Comparison of ENCODE assay signal across 9 cellular contexts in genomic region chr22:20395181-20395896, GRCh38. TPM values are rescaled to one million over a fixed set of nuclear protein-coding genes. Genes with fewer than 3 reads are reported as not detected.
DNase-seq lines count a peak whose midpoint lies in the region; ATAC-seq and TF ChIP-seq lines count a peak whose summit lies in the region.
"Had no signal": no experiment of that assay in that cellular context is flagged by ENCODE, and none has a peak within 500 bp of the region (broad histone marks: within the 10 kb centered on the region; RNA-seq: fewer than 3 reads in every experiment).

No MANE protein-coding gene starts in this region.

- H3K4me3 Mint-ChIP-seq in activated CD8-positive, alpha-beta memory T cell treated with anti-CD3 and anti-CD28 coated beads, Interleukin-2, amount 10 ng/mL, durations not matched to agents 7 days and 5 days = peak overlapping the region; percentile 81
- peak overlapping the region; percentile 92 for H3K4me3 Mint-ChIP-seq in activated B cell treated with CpG ODN at 0.5 μM for 24 hours
- H3K4me3 Mint-ChIP-seq in stimulated activated naive CD8-positive, alpha-beta T cell treated with anti-CD3 and anti-CD28 coated beads, Interleukin-15, amount 100 ng/mL, for 72 hours = peak overlapping the region; percentile 90 to 94

- no peak for TF ChIP-seq CTCF in activated B cell treated with CpG ODN at 0.5 μM for 24 hours (IDR thresholded peaks at IDR 0.05)
- TF ChIP-seq CTCF in hepatocyte (IDR thresholded peaks at IDR 0.05; ENCODE audit: poor library complexity) = no peak

- H3K4me1 ChIP-seq in hepatocyte (ENCODE audit: insufficient read depth) = peaks cover 28% of the 10 kb centered on the region

- no peaks in the 10 kb centered on the region for H3K27me3 Mint-ChIP-seq in activated CD8-positive, alpha-beta memory T cell treated with anti-CD3 and anti-CD28 coated beads, Interleukin-2, amount 10 ng/mL, durations not matched to agents 7 days and 5 days
- no peaks in the 10 kb centered on the region for H3K27me3 Mint-ChIP-seq in activated B cell treated with CpG ODN at 0.5 μM for 24 hours
- H3K27me3 Mint-ChIP-seq in stimulated activated naive CD8-positive, alpha-beta T cell treated with anti-CD3 and anti-CD28 coated beads, Interleukin-15, amount 100 ng/mL, for 72 hours = no peaks in the 10 kb centered on the region

- no peak for ATAC-seq in activated CD8-positive, alpha-beta memory T cell treated with anti-CD3 and anti-CD28 coated beads, Interleukin-2, amount 10 ng/mL, durations not matched to agents 7 days and 5 days
- ATAC-seq in activated B cell treated with CpG ODN at 0.5 μM for 24 hours (ENCODE audit: low read depth) = no peak
- no peak for ATAC-seq in stimulated activated naive CD8-positive, alpha-beta T cell treated with anti-CD3 and anti-CD28 coated beads, Interleukin-15, amount 100 ng/mL, for 72 hours
- ATAC-seq in GM18867 (IDR thresholded peaks at IDR 0.05; ENCODE audit: unreplicated experiment) = no peak

- no peaks in the 10 kb centered on the region for H3K27me3 ChIP-seq in hepatocyte
- H3K27me3 ChIP-seq: testis had no signal

- H3K27ac Mint-ChIP-seq in activated CD8-positive, alpha-beta memory T cell treated with anti-CD3 and anti-CD28 coated beads, Interleukin-2, amount 10 ng/mL, durations not matched to agents 7 days and 5 days = peak overlapping the region; percentile 49
- H3K27ac Mint-ChIP-seq in activated B cell treated with CpG ODN at 0.5 μM for 24 hours = no peak overlapping the region
- peak overlapping the region; percentile 75 to 93 for H3K27ac Mint-ChIP-seq in stimulated activated naive CD8-positive, alpha-beta T cell treated with anti-CD3 and anti-CD28 coated beads, Interleukin-15, amount 100 ng/mL, for 72 hours

- intact Hi-C loops in activated B cell treated with CpG ODN at 0.5 μM for 24 hours (cut with micrococcal nuclease) = loop anchor here (2.0 kb wide), 1 partner anchor 463 kb away; the partner anchor contains the start of genes PI4KA and SNAP29

- DNase-seq in activated CD8-positive, alpha-beta memory T cell treated with anti-CD3 and anti-CD28 coated beads, Interleukin-2, amount 10 ng/mL, durations not matched to agents 7 days and 5 days = no peak
- no peak for DNase-seq in activated CD8-positive, alpha-beta memory T cell treated with anti-CD3 and anti-CD28 coated beads for 24 hours
- no peak for DNase-seq in activated B cell treated with CpG ODN at 0.5 μM for 24 hours
- DNase-seq in hepatocyte (ENCODE audit: low spot score) = no peak
- DNase-seq in stimulated activated naive CD8-positive, alpha-beta T cell treated with anti-CD3 and anti-CD28 coated beads, Interleukin-15, amount 100 ng/mL, for 72 hours = no peak
- no peak for DNase-seq in RKO (ENCODE audit: low spot score)
- DNase-seq in HuH-7 (ENCODE audit: low spot score) = no peak
- DNase-seq: testis had no signal

- no peak overlapping the region for H3K27ac ChIP-seq in hepatocyte

- no peak overlapping the region for H3K4me3 ChIP-seq in hepatocyte

- CTCF ChIA-PET in activated CD8-positive, alpha-beta memory T cell treated with anti-CD3 and anti-CD28 coated beads, Interleukin-2, amount 10 ng/mL, durations not matched to agents 7 days and 5 days (lab: Charles Lee) = interaction anchor here (1.0 to 3.1 kb wide), 3 partner anchors 23 to 110 kb away, joined by 3 to 14 read pairs (median 9); partner anchors contain the start of gene DGCR6L
- CTCF ChIA-PET in activated B cell treated with CpG ODN at 0.5 μM for 24 hours (lab: Charles Lee) = interaction anchor here (1.1 to 1.4 kb wide), 2 partner anchors 23 to 169 kb away, joined by 3 read pairs; no protein-coding TSS in a partner anchor

- H3K4me1 Mint-ChIP-seq in activated CD8-positive, alpha-beta memory T cell treated with anti-CD3 and anti-CD28 coated beads, Interleukin-2, amount 10 ng/mL, durations not matched to agents 7 days and 5 days = peaks cover 22% of the 10 kb centered on the region
- H3K4me1 Mint-ChIP-seq in activated B cell treated with CpG ODN at 0.5 μM for 24 hours = peaks cover 33% of the 10 kb centered on the region
- peaks cover 41% of the 10 kb centered on the region for H3K4me1 Mint-ChIP-seq in stimulated activated naive CD8-positive, alpha-beta T cell treated with anti-CD3 and anti-CD28 coated beads, Interleukin-15, amount 100 ng/mL, for 72 hours

- H3K36me3 Mint-ChIP-seq in activated CD8-positive, alpha-beta memory T cell treated with anti-CD3 and anti-CD28 coated beads, Interleukin-2, amount 10 ng/mL, durations not matched to agents 7 days and 5 days = peaks cover 2% of the 10 kb centered on the region
- H3K36me3 Mint-ChIP-seq in activated B cell treated with CpG ODN at 0.5 μM for 24 hours (ENCODE audit: low read depth) = peaks cover 7% of the 10 kb centered on the region

- no peaks in the 10 kb centered on the region for H3K36me3 ChIP-seq in hepatocyte (replicated peaks; ENCODE audit: insufficient read depth, low read depth)

- no peaks in the 10 kb centered on the region for H3K9me3 Mint-ChIP-seq in activated CD8-positive, alpha-beta memory T cell treated with anti-CD3 and anti-CD28 coated beads, Interleukin-2, amount 10 ng/mL, durations not matched to agents 7 days and 5 days (ENCODE audit: low read depth)
- H3K9me3 Mint-ChIP-seq in activated B cell treated with CpG ODN at 0.5 μM for 24 hours = no peaks in the 10 kb centered on the region
- no peaks in the 10 kb centered on the region for H3K9me3 Mint-ChIP-seq in stimulated activated naive CD8-positive, alpha-beta T cell treated with anti-CD3 and anti-CD28 coated beads, Interleukin-15, amount 100 ng/mL, for 72 hours

- peaks cover 59% of the 10 kb centered on the region for H3K79me2 ChIP-seq in hepatocyte

- H3K9me2 ChIP-seq in hepatocyte (replicated peaks; ENCODE audit: insufficient read depth) = no peaks in the 10 kb centered on the region

- peaks cover 6% of the 10 kb centered on the region for H4K20me1 ChIP-seq in hepatocyte (ENCODE audit: insufficient read depth, poor library complexity, severe bottlenecking)

- peak overlapping the region; percentile 82 for H3K4me2 ChIP-seq in hepatocyte

- 77% methylated on average over 20 of the region's 20 CpGs for WGBS in hepatocyte (ENCODE audit: low lambda C conversion rate, missing lambda C conversion rate)

- POLR2A ChIA-PET in activated B cell treated with CpG ODN at 0.5 μM for 24 hours (lab: Charles Lee) = no interaction called here

- H2AFZ ChIP-seq in hepatocyte = no peak overlapping the region

- no peaks in the 10 kb centered on the region for H3K9me3 ChIP-seq in hepatocyte (ENCODE audit: low read depth)
- H3K9me3 ChIP-seq: testis had no signal

RNA-seq across cellular contexts. Expression of gene ZNF74, which starts 1.4 kb away (rescaled TPM):
- 10 to 100 TPM in 1 of 2 experiments, 1 to 10 TPM in 1; 10.0 to 10.9 TPM for total RNA-seq in activated CD8-positive, alpha-beta memory T cell treated with anti-CD3 and anti-CD28 coated beads, Interleukin-2, amount 10 ng/mL, durations not matched to agents 7 days and 5 days
- total RNA-seq in activated B cell treated with CpG ODN at 0.5 μM for 24 hours (4.3 and 4.9 TPM in 2 replicates), hepatocyte (15.6 and 15.7 TPM in 2 replicates)
- 11.1 and 17.9 TPM in 2 replicates for polyA plus RNA-seq in hepatocyte

RNA-seq across cellular contexts. Expression of gene SCARF2, which starts 42.3 kb away (rescaled TPM):
- 1 to 10 TPM in 1 of 2 experiments, under 1 TPM in 1; 0.54 to 1.1 TPM for total RNA-seq in activated CD8-positive, alpha-beta memory T cell treated with anti-CD3 and anti-CD28 coated beads, Interleukin-2, amount 10 ng/mL, durations not matched to agents 7 days and 5 days
- total RNA-seq in activated B cell treated with CpG ODN at 0.5 μM for 24 hours (0.12 and 0.18 TPM in 2 replicates), hepatocyte (14.6 and 19.3 TPM in 2 replicates)
- 35.2 and 39.0 TPM in 2 replicates for polyA plus RNA-seq in hepatocyte
